ENCODE assay signal across 8 cellular contexts in genomic region chr11:62709262-62710000, GRCh38. TPM values are rescaled to one million over a fixed set of nuclear protein-coding genes. Genes with fewer than 3 reads are reported as not detected.
DNase-seq lines count a peak whose midpoint lies in the region; ATAC-seq and TF ChIP-seq lines count a peak whose summit lies in the region.

No MANE protein-coding gene starts in this region.

- TF ChIP-seq CTCF in GM13976 (IDR thresholded peaks at IDR 0.05; ENCODE audit: borderline replicate concordance, control extremely low read depth, extremely low read depth, insufficient read depth, missing control alignments), result no peak
- TF ChIP-seq CTCF in VCaP (conservative IDR thresholded peaks at IDR 0.05), result no peak
- TF ChIP-seq CTCF in breast epithelium (IDR thresholded peaks at IDR 0.05), result peak in 1 of 3 donors; percentile 6

- in situ Hi-C loops in GM13976 (cut with MboI; ENCODE audit: low sequenced_read_pairs, unreplicated experiment), result no loop called here

- peak overlapping the region; percentile 62 to 85 (median 69) for H3K4me3 ChIP-seq in breast epithelium
- peak overlapping the region; percentile 93 for H3K4me3 ChIP-seq in iPS-20b (ENCODE audit: low read length)
- H3K4me3 ChIP-seq in skeletal muscle tissue (ENCODE audit: low read length in 3 of 3), result peak overlapping the region; percentile 88 to 97 (median 93)

- H3K36me3 ChIP-seq in breast epithelium, result no peaks in the 10 kb centered on the region
- peaks cover 48% of the 10 kb centered on the region for H3K36me3 ChIP-seq in iPS-20b (ENCODE audit: insufficient read depth, low read depth, low read length)
- H3K36me3 ChIP-seq in skeletal muscle tissue (ENCODE audit: control insufficient read depth in 3 of 3, insufficient read depth in 3 of 3, low read length in 3 of 3), result peaks cover 15 to 25% (median 24%) of the 10 kb centered on the region in 3 donors

- peak overlapping the region; percentile 88 for H3K9ac ChIP-seq in iPS-20b (ENCODE audit: low read depth, low read length)
- peak overlapping the region; percentile 96 to 99 (median 99) for H3K9ac ChIP-seq in skeletal muscle tissue (ENCODE audit: low read depth in 1 of 3, low read length in 3 of 3)

- H3K27me3 ChIP-seq in breast epithelium (no peaks in the 10 kb centered on the region), iPS-20b (ENCODE audit: insufficient read depth, low read length) (no peaks in the 10 kb centered on the region), skeletal muscle tissue (ENCODE audit: control insufficient read depth in 3 of 3, insufficient read depth in 3 of 3, low read length in 3 of 3) (no peaks in the 10 kb centered on the region)

- intact Hi-C loops in breast epithelium (cut with DNase I; ENCODE audit: low total_unique reads), result no loop called here

- TF ChIP-seq POLR2A in breast epithelium (IDR thresholded peaks at IDR 0.05), result peak; percentile 89

- ATAC-seq in HG02870 (IDR thresholded peaks at IDR 0.05; ENCODE audit: unreplicated experiment), result peak; percentile 72

- DNase-seq in GM13976 (ENCODE audit: low spot score) (peak; percentile 93), NCI-H2081 (lab: John Stamatoyannopoulos, UW) (peak; percentile 98 to 99), breast epithelium (ENCODE audit: low spot score in 2 of 2) (peak; percentile 98 to 99), SKM-1 treated with dmso at 0.1 percent for 144 hours (lab: John Stamatoyannopoulos, UW; ENCODE audit: unreplicated experiment) (no peak)

- H3K9me3 ChIP-seq in breast epithelium (no peaks in the 10 kb centered on the region), iPS-20b (ENCODE audit: insufficient read depth, low read depth, low read length) (no peaks in the 10 kb centered on the region), skeletal muscle tissue (ENCODE audit: control insufficient read depth in 3 of 3, low read length in 3 of 3) (no peaks in the 10 kb centered on the region)

- H3K27ac ChIP-seq in VCaP (peak overlapping the region; percentile 93), breast epithelium (peak overlapping the region; percentile 96), iPS-20b (ENCODE audit: low read length) (peak overlapping the region; percentile 98), skeletal muscle tissue (ENCODE audit: low read depth, low read length) (peak overlapping the region; percentile 88)

- peaks cover 3 to 16% of the 10 kb centered on the region in 2 donors for H3K4me1 ChIP-seq in breast epithelium
- H3K4me1 ChIP-seq in iPS-20b (ENCODE audit: insufficient read depth, low read length), result peaks cover 25% of the 10 kb centered on the region; the same call in 1 of the 2 replicates
- H3K4me1 ChIP-seq in skeletal muscle tissue (ENCODE audit: control insufficient read depth in 3 of 3, insufficient read depth in 3 of 3, low read length in 3 of 3), result peaks cover 40 to 53% (median 51%) of the 10 kb centered on the region in 3 donors

RNA-seq across cellular contexts. Expression of gene GNG3, which starts 2.0 kb away (rescaled TPM):
- not detected for total RNA-seq in breast epithelium
- not detected for total RNA-seq in skeletal muscle tissue

RNA-seq across cellular contexts. Expression of gene BSCL2, which starts 2.2 kb away (rescaled TPM):
- total RNA-seq in breast epithelium, result 10 to 100 TPM; 40.2 to 58.4 (median 54.1) TPM
- 19.8 TPM for total RNA-seq in skeletal muscle tissue

RNA-seq across cellular contexts. Expression of gene HNRNPUL2, which starts 17.8 kb away (rescaled TPM):
- total RNA-seq in breast epithelium (10 to 100 TPM; 22.3 to 24.5 (median 23.6) TPM), skeletal muscle tissue (18.8 TPM)

RNA-seq across cellular contexts. Expression of gene TTC9C, which starts 18.9 kb away (rescaled TPM):
- 10 to 100 TPM; 19.2 to 26.2 (median 25.8) TPM for total RNA-seq in breast epithelium
- total RNA-seq in skeletal muscle tissue, result 25.6 TPM

RNA-seq across cellular contexts. Expression of gene LRRN4CL, which starts 20.1 kb away (rescaled TPM):
- total RNA-seq in breast epithelium (10 to 100 TPM in 2 of 3 donors, 1 to 10 TPM in 1; 9.8 to 15.1 (median 13.6) TPM), skeletal muscle tissue (9.9 TPM)
